Comparison of ENCODE assay signal across 23 cellular contexts in genomic region chr16:27611340-27611739, GRCh38.
"Had no signal": no experiment of that assay in that cellular context is flagged by ENCODE, and none has a peak within 500 bp of the region (broad histone marks: within the 10 kb centered on the region; RNA-seq: fewer than 3 reads in every experiment).

No MANE protein-coding gene starts in this region.

- H3K27ac ChIP-seq: foreskin keratinocyte, hepatocyte, neural progenitor cell, pancreas, psoas muscle, spleen, tibial nerve, upper lobe of right lung, vagina had no signal

- H3K9ac ChIP-seq: neural progenitor cell had no signal

- H3K36me3 ChIP-seq: neural progenitor cell, pancreas, tibial nerve, upper lobe of right lung, vagina had no signal

- H2AFZ ChIP-seq: hepatocyte, neural progenitor cell had no signal

- H3K4me1 Mint-ChIP-seq: natural killer cell; stimulated activated memory B cell treated with anti-CD40 and anti-IgM and Interleukin-4, amounts not matched to agents 10 μg/mL and 1 μg/mL and 100 μg/mL, for 72 hours had no signal

- H3K9me3 Mint-ChIP-seq: dendritic cell treated with granulocyte-macrophage colony-stimulating factor and Interleukin-4, amounts not matched to agents 40 ng/mL and 50 ng/mL, for 4 days; effector memory CD8-positive, alpha-beta T cell; natural killer cell; neural progenitor cell; stimulated activated memory B cell treated with anti-CD40 and anti-IgM and Interleukin-4, amounts not matched to agents 10 μg/mL and 1 μg/mL and 100 μg/mL, for 72 hours; stimulated activated naive CD8-positive, alpha-beta T cell treated with anti-CD3 and anti-CD28 coated beads, Interleukin-15, Interleukin-2, amounts not matched to agents 100 ng/mL and 50 ng/mL, for 24 hours had no signal

- H3K4me1 ChIP-seq: foreskin keratinocyte, neural progenitor cell, pancreas, psoas muscle, spleen, tibial nerve, upper lobe of right lung, vagina had no signal

- H3K27me3 Mint-ChIP-seq: dendritic cell treated with granulocyte-macrophage colony-stimulating factor and Interleukin-4, amounts not matched to agents 40 ng/mL and 50 ng/mL, for 4 days; effector memory CD8-positive, alpha-beta T cell; stimulated activated memory B cell treated with anti-CD40 and anti-IgM and Interleukin-4, amounts not matched to agents 10 μg/mL and 1 μg/mL and 100 μg/mL, for 72 hours; stimulated activated naive CD8-positive, alpha-beta T cell treated with anti-CD3 and anti-CD28 coated beads, Interleukin-15, Interleukin-2, amounts not matched to agents 100 ng/mL and 50 ng/mL, for 24 hours had no signal

- H3K27ac Mint-ChIP-seq: dendritic cell treated with granulocyte-macrophage colony-stimulating factor and Interleukin-4, amounts not matched to agents 40 ng/mL and 50 ng/mL, for 4 days; effector memory CD8-positive, alpha-beta T cell; natural killer cell; neural progenitor cell; stimulated activated memory B cell treated with anti-CD40 and anti-IgM and Interleukin-4, amounts not matched to agents 10 μg/mL and 1 μg/mL and 100 μg/mL, for 72 hours; stimulated activated naive CD8-positive, alpha-beta T cell treated with anti-CD3 and anti-CD28 coated beads, Interleukin-15, Interleukin-2, amounts not matched to agents 100 ng/mL and 50 ng/mL, for 24 hours had no signal

- H3K9me3 ChIP-seq: pancreas, psoas muscle, spleen, tibial nerve, upper lobe of right lung, vagina had no signal

- H3K4me3 Mint-ChIP-seq: dendritic cell treated with granulocyte-macrophage colony-stimulating factor and Interleukin-4, amounts not matched to agents 40 ng/mL and 50 ng/mL, for 4 days; effector memory CD8-positive, alpha-beta T cell; natural killer cell; neural progenitor cell; stimulated activated memory B cell treated with anti-CD40 and anti-IgM and Interleukin-4, amounts not matched to agents 10 μg/mL and 1 μg/mL and 100 μg/mL, for 72 hours; stimulated activated naive CD8-positive, alpha-beta T cell treated with anti-CD3 and anti-CD28 coated beads, Interleukin-15, Interleukin-2, amounts not matched to agents 100 ng/mL and 50 ng/mL, for 24 hours had no signal

- DNase-seq: effector memory CD8-positive, alpha-beta T cell; erythroblast; foreskin keratinocyte; head of caudate nucleus; kidney; natural killer cell; nucleus accumbens; pancreas; psoas muscle; spleen; stimulated activated CD4-positive, alpha-beta T cell treated with anti-CD3 and anti-CD28 coated beads, Interleukin-15, amount 100 ng/mL, for 24 hours; stimulated activated CD4-positive, alpha-beta T cell treated with anti-CD3 and anti-CD28 coated beads, Interleukin-1b, Interleukin-23, amount 100 ng/mL, for 48 hours; stimulated activated CD4-positive, alpha-beta T cell treated with anti-CD3 and anti-CD28 coated beads, Interleukin-4, amount 100 ng/mL, for 24 hours; upper lobe of right lung had no signal

- H3K79me2 ChIP-seq: hepatocyte had no signal

- H3K27me3 ChIP-seq: foreskin keratinocyte, hepatocyte, neural progenitor cell, pancreas, spleen, tibial nerve, upper lobe of right lung, vagina had no signal

- H3K36me3 Mint-ChIP-seq: natural killer cell had no signal

- ATAC-seq: effector memory CD8-positive, alpha-beta T cell; foreskin keratinocyte; left lobe of liver; natural killer cell; pancreas; psoas muscle; sciatic nerve; stimulated activated memory B cell treated with anti-CD40 and anti-IgM and Interleukin-4, amounts not matched to agents 10 μg/mL and 1 μg/mL and 100 μg/mL, for 72 hours; upper lobe of right lung had no signal

- H3K4me3 ChIP-seq: hepatocyte, neural progenitor cell, pancreas, psoas muscle, spleen, tibial nerve, upper lobe of right lung, vagina had no signal

- H3K4me2 ChIP-seq: hepatocyte, neural progenitor cell had no signal
